In genomic region chr6:82408952-82409421, GRCh38 we compare ENCODE assay signal across 15 cellular contexts. TPM values are rescaled to one million over a fixed set of nuclear protein-coding genes. Genes with fewer than 3 reads are reported as not detected.
A peak's percentile ranks its signal among the peaks of the same experiment; 100 is the strongest.
DNase-seq lines count a peak whose midpoint lies in the region; ATAC-seq and TF ChIP-seq lines count a peak whose summit lies in the region.
"Had no signal": no experiment of that assay in that cellular context is flagged by ENCODE, and none has a peak within 500 bp of the region (broad histone marks: within the 10 kb centered on the region; RNA-seq: fewer than 3 reads in every experiment).

No MANE protein-coding gene starts in this region.

- CTCF ChIA-PET in HCT116 (lab: Charles Lee): no interaction called here
- CTCF ChIA-PET in Panc1 (lab: Charles Lee): no interaction called here

- no peaks in the 10 kb centered on the region for H3K79me2 ChIP-seq in HCT116 (ENCODE audit: insufficient read depth, low read length)

- no peak overlapping the region for H3K9ac ChIP-seq in HCT116 (ENCODE audit: low read length)

- H3K4me1 ChIP-seq in HCT116 (ENCODE audit: control insufficient read depth in 1 of 2, insufficient read depth in 2 of 2, low read length in 2 of 2): no peaks in the 10 kb centered on the region
- H3K4me1 ChIP-seq in Panc1 (ENCODE audit: control insufficient read depth, insufficient read depth, low read length): no peaks in the 10 kb centered on the region
- H3K4me1 ChIP-seq: tibial artery had no signal

- no peak for TF ChIP-seq RAD21 in HCT116 (IDR thresholded peaks at IDR 0.05; ENCODE audit: low read depth)

- no peak for TF ChIP-seq POLR2A in HCT116 (IDR thresholded peaks at IDR 0.05; ENCODE audit: borderline replicate concordance, extremely low read depth, insufficient read depth, insufficient read length)

- H3K36me3 ChIP-seq in HCT116 (ENCODE audit: control insufficient read depth in 1 of 2, insufficient read depth in 2 of 2, low read length in 2 of 2) (no peaks in the 10 kb centered on the region), Panc1 (ENCODE audit: control insufficient read depth, insufficient read depth, low read length) (no peaks in the 10 kb centered on the region)
- H3K36me3 ChIP-seq: neutrophil, tibial artery had no signal

- H3K9me3 ChIP-seq in HCT116 (ENCODE audit: control insufficient read depth in 1 of 2, insufficient read depth in 1 of 2, low read depth in 1 of 2, low read length in 2 of 2) (no peaks in the 10 kb centered on the region), Panc1 (ENCODE audit: control insufficient read depth, insufficient read depth, low read depth, low read length) (no peaks in the 10 kb centered on the region)
- H3K9me3 ChIP-seq: neutrophil, tibial artery had no signal

- H3K27ac ChIP-seq in HCT116 (ENCODE audit: low read depth, low read length): no peak overlapping the region
- no peak overlapping the region for H3K27ac ChIP-seq in Panc1 (ENCODE audit: low read length)
- H3K27ac ChIP-seq: neutrophil, tibial artery had no signal

- DNase-seq in HCT116 (ENCODE audit: low read depth, low spot score) (no peak), Panc1 (ENCODE audit: low read depth, low spot score) (peak; percentile 69), foreskin fibroblast (peak; percentile 53 to 71), NCI-H345 treated with DMSO at 0.1 percent for 48 hours (lab: John Stamatoyannopoulos, UW; ENCODE audit: unreplicated experiment) (no peak), T1000 (lab: John Stamatoyannopoulos, UW) (no peak), Kasumi-1 (lab: John Stamatoyannopoulos, UW) (no peak)
- DNase-seq: activated CD4-positive, alpha-beta T cell treated with anti-CD3 and anti-CD28 coated beads for 1 hour; activated naive CD8-positive, alpha-beta T cell treated with anti-CD3 and anti-CD28 coated beads, Interleukin-2, amount 10 ng/mL, durations not matched to agents 7 days and 5 days; endodermal cell; NCI-H146; RPMI8226; tibial artery had no signal

- H3K4me2 ChIP-seq in HCT116 (ENCODE audit: low read length): no peak overlapping the region

- no peaks in the 10 kb centered on the region for H3K9me2 ChIP-seq in HCT116 (ENCODE audit: insufficient read depth)

- no peaks in the 10 kb centered on the region for H3K27me3 ChIP-seq in HCT116 (ENCODE audit: insufficient read depth, low read length)
- no peaks in the 10 kb centered on the region for H3K27me3 ChIP-seq in Panc1 (ENCODE audit: control insufficient read depth, insufficient read depth, low read length)
- H3K27me3 ChIP-seq: neutrophil, tibial artery had no signal

- TF ChIP-seq CTCF in HCT116 (IDR thresholded peaks at IDR 0.05 in 2 of 3, conservative IDR thresholded peaks at IDR 0.05 in 1 of 3; ENCODE audit: borderline replicate concordance in 1 of 3, insufficient read depth in 1 of 3, low read depth in 2 of 3, low read length in 2 of 3) (no peak), Panc1 (IDR thresholded peaks at IDR 0.05) (no peak), foreskin fibroblast (IDR thresholded peaks at IDR 0.05; ENCODE audit: low read depth, low read length) (no peak)

- H3K4me3 ChIP-seq in HCT116 (replicated peaks in 1 of 2; ENCODE audit: low read depth in 1 of 2, low read length in 2 of 2) (no peak overlapping the region), Panc1 (ENCODE audit: low read depth in 2 of 2, low read length in 2 of 2) (no peak overlapping the region), foreskin fibroblast (ENCODE audit: low read depth in 1 of 2, low read length in 2 of 2) (no peak overlapping the region)
- H3K4me3 ChIP-seq: tibial artery had no signal

- H2AFZ ChIP-seq in HCT116 (ENCODE audit: low read depth, low read length, poor library complexity, severe bottlenecking): no peak overlapping the region

- intact Hi-C loops in HCT116 (cut with micrococcal nuclease) (no loop called here), Panc1 (cut with micrococcal nuclease; ENCODE audit: unreplicated experiment) (no loop called here)

- H4K20me1 ChIP-seq in HCT116 (ENCODE audit: insufficient read depth): no peaks in the 10 kb centered on the region

- ATAC-seq in GM18498 (IDR thresholded peaks at IDR 0.05; ENCODE audit: unreplicated experiment) (peak; percentile 89), HCT116 (no peak), Panc1 (peak; percentile 71; the same call in 1 of the 2 replicates), GM18858 (IDR thresholded peaks at IDR 0.05; ENCODE audit: unreplicated experiment) (no peak)

- POLR2A ChIA-PET in HCT116 (lab: Charles Lee) (no interaction called here), Panc1 (lab: Charles Lee) (no interaction called here)

- BruUV-seq in HCT116 (replicated peaks; lab: Mats Ljungman, UMichigan) (no TSS peak), Panc1 (replicated peaks; lab: Mats Ljungman, UMichigan) (no TSS peak)

- RAD21 ChIA-PET in HCT116 (lab: Charles Lee; ENCODE audit: low non-redundant PET in 1 of 2, low total read pairs in 2 of 2, uncharacterized antibody in 2 of 2, unreplicated experiment in 2 of 2): no interaction called here

- in situ Hi-C loops in Panc1 (cut with HindIII; ENCODE audit: low pct_unique_long_range_greater_than_20kb, low sequenced_read_pairs): no loop called here

TF ChIP-seq in HCT116, 20 proteins besides CTCF, POLR2A, EP300 and RAD21:
- no peak for TF ChIP-seq YY1 (IDR thresholded peaks at IDR 0.05; ENCODE audit: extremely low read depth, insufficient replicate concordance, low read depth, low read length)
- TF ChIP-seq ELF1 (IDR thresholded peaks at IDR 0.05; ENCODE audit: borderline replicate concordance, low read depth): no peak
- peak; percentile 52 for TF ChIP-seq CEBPB (IDR thresholded peaks at IDR 0.05; ENCODE audit: low read depth)

RNA-seq across cellular contexts. Expression of gene TPBG, which starts 45.4 kb away (rescaled TPM):
- total RNA-seq in HCT116 (2021; ENCODE audit: unreplicated experiment): 28.4 TPM
- polyA plus RNA-seq in HCT116 (2012): 22.8 and 27.4 TPM in 2 replicates
- 84.1 TPM for total RNA-seq in Panc1 (2021; ENCODE audit: unreplicated experiment)
- 60.1 TPM for polyA plus RNA-seq in Panc1 (2012; ENCODE audit: insufficient read length)

Comparison
In these comparisons a context has a peak if more than half of its experiments do, and no peak if none do; other contexts are left out.
1. ATAC-seq: peak in GM18498 (single experiment) and Panc1 (single experiment); none in HCT116 (single experiment) and GM18858 (single experiment).
2. DNase-seq: peak in Panc1 (single experiment) and foreskin fibroblast (2 of 2); none in HCT116 (single experiment), NCI-H345 treated with DMSO at 0.1 percent for 48 hours (single experiment), T1000 (single experiment) and Kasumi-1 (0 of 2).